ENCODE assay signal across 1 cellular context in the genomic region with DNA sequence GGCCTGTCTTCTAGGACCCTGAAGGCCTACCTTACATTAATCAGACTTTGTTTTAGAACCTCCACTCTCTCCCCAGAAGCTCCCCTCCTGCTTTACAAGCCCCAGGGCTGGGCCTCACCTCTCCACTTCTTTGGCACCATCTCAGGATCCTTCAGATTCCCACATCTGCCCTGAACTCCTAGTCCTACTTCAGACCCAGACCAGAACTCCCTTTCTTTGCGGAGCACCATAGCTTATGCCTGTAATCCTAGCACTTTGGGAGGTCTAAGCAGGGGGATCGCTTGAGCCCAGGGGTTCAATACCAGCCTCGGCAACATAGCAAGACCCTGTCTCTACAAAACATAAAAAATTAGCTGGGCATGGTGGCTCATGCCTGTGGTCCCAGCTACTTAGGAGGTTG.
TF ChIP-seq lines count a peak whose summit lies in the region.

No MANE protein-coding gene starts in this region.

TF ChIP-seq in HepG2, 621 proteins besides CTCF, POLR2A, EP300 and RAD21:
- no peak for TF ChIP-seq KLF9 (CRISPR knock-in tag; IDR thresholded peaks at IDR 0.05; ENCODE audit: low read depth)
- TF ChIP-seq ZMYM4 (CRISPR knock-in tag; IDR thresholded peaks at IDR 0.05), result no peak
- no peak for TF ChIP-seq ZNF296 (CRISPR knock-in tag; conservative IDR thresholded peaks at IDR 0.05)
- 0 out of 2 replicates have a peak, but pooled peaks have one; percentile 39 for TF ChIP-seq ZNF510 (CRISPR knock-in tag; IDR thresholded peaks at IDR 0.05; ENCODE audit: low read depth)
- no peak for TF ChIP-seq ZNF354B (CRISPR knock-in tag; IDR thresholded peaks at IDR 0.05)
- TF ChIP-seq ZNF572 (CRISPR knock-in tag; IDR thresholded peaks at IDR 0.05), result 0 out of 2 replicates have a peak, but pooled peaks have one; percentile 43
- TF ChIP-seq, protein P1, sequence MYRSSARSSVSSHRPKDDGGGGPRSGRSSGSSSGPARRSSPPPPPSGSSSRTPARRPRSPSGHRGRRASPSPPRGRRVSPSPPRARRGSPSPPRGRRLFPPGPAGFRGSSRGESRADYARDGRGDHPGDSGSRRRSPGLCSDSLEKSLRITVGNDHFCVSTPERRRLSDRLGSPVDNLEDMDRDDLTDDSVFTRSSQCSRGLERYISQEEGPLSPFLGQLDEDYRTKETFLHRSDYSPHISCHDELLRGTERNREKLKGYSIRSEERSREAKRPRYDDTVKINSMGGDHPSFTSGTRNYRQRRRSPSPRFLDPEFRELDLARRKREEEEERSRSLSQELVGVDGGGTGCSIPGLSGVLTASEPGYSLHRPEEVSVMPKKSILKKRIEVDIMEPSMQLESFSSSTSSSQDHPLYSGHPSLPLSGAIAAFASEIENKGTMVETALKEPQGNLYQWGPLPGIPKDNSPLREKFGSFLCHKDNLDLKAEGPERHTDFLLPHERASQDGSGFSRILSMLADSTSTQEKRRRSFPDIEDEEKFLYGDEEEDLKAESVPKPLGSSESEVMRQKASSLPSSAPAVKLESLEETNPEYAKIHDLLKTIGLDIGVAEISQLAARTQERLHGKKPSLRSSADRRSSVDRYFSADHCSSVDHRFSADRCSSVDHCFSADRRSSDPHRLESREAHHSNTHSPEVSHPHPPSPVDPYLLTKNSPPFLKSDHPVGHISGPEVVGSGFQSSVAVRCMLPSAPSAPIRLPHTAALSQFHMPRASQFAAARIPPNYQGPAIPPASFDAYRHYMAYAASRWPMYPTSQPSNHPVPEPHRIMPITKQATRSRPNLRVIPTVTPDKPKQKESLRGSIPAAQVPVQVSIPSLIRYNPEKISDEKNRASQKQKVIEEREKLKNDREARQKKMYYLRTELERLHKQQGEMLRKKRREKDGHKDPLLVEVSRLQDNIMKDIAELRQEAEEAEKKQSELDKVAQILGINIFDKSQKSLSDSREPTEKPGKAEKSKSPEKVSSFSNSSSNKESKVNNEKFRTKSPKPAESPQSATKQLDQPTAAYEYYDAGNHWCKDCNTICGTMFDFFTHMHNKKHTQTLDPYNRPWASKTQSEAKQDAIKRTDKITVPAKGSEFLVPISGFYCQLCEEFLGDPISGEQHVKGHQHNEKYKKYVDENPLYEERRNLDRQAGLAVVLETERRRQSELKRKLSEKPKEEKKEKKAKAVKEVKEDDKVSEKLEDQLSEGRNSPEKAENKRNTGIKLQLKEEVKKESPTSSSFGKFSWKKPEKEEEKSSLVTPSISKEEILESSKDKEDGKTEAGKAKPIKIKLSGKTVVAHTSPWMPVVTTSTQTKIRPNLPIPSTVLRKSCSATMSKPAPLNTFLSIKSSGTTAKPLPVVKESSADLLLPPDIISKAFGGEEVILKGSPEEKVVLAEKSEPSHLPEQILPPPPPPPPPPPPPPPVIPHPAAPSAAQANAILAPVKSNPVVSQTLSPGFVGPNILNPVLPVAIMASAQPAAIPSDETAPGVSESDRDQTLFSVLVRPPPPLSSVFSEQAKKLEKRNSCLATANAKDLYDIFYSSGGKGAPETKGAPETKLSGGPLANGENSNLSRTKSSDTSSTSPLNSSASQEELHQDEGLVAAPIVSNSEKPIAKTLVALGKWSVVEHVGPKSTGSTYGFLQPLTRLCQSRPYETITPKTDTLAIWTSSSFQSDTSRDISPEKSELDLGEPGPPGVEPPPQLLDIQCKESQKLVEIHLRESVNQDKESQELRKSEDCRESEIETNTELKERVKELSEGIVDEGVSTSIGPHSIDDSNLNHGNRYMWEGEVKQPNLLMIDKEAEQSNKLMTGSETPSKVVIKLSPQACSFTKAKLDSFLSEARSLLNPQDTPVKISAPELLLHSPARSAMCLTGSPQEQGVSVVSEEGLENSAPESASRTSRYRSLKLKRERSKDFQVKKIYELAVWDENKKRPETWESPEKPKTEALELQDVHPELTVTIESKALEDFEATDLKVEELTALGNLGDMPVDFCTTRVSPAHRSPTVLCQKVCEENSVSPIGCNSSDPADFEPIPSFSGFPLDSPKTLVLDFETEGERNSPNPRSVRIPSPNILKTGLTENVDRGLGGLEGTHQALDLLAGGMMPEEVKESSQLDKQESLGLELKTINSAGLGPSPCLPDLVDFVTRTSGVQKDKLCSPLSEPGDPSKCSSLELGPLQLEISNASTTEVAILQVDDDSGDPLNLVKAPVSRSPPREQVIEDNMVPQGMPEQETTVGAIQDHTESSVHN (CRISPR knock-in tag; IDR thresholded peaks at IDR 0.05), result 0 out of 2 replicates have a peak, but pooled peaks have one; percentile 3
- TF ChIP-seq ZBTB3 (CRISPR knock-in tag; IDR thresholded peaks at IDR 0.05; ENCODE audit: borderline replicate concordance, low read depth), result no peak
- TF ChIP-seq ZSCAN21 (CRISPR knock-in tag; IDR thresholded peaks at IDR 0.05; ENCODE audit: borderline replicate concordance), result no peak
- no peak for TF ChIP-seq PHF8 (CRISPR knock-in tag; IDR thresholded peaks at IDR 0.05)
